In the genomic region with DNA sequence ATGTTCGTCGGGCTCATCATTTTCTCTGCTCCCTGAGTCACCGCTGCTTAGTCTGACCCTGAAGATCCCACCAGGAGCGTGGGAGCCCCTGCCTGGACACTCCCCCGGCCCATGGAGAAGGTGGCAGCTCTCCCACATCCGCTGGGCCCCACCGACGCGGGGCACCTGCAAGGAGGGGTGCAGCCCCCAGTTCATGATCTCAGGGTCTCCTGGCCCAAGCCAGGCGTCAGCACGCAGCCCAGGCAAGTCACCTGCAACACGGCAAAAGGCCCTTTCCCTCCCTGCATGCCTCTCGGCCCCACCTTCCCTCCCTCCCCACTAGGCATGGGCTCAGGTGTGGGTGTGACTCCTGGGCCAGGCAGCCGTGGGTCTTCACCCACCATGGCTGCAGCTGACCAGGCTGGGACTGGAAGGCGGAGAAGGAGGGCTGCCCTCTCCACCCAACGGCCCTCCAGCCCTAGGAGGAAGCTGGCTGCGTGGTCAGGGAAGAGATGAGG, we compare ENCODE assay signal across 10 cellular contexts.
"Had no signal": no experiment of that assay in that cellular context is flagged by ENCODE, and none has a peak within 500 bp of the region (broad histone marks: within the 10 kb centered on the region; RNA-seq: fewer than 3 reads in every experiment).

No MANE protein-coding gene starts in this region.

- H3K79me2 ChIP-seq: parathyroid adenoma had no signal

- H3K9me3 ChIP-seq: esophagus squamous epithelium, thoracic aorta had no signal

- H3K9ac ChIP-seq: parathyroid adenoma had no signal

- H2AFZ ChIP-seq: parathyroid adenoma had no signal

- H3K27ac ChIP-seq: dorsolateral prefrontal cortex, esophagus squamous epithelium, parathyroid adenoma, thoracic aorta had no signal

- DNase-seq: esophagus squamous epithelium, foreskin fibroblast had no signal

- H3K9me3 Mint-ChIP-seq: activated naive CD8-positive, alpha-beta T cell treated with anti-CD3 and anti-CD28 coated beads for 36 hours; memory B cell; T-helper 1 cell treated with Interleukin-12 subunit alpha and Interleukin-12 subunit beta and Interleukin-4 antibody, amounts not matched to agents 30 μg/mL and 1 μg/mL, for 36 hours had no signal

- H3K4me1 ChIP-seq: parathyroid adenoma had no signal

- H3K36me3 Mint-ChIP-seq: activated naive CD8-positive, alpha-beta T cell treated with anti-CD3 and anti-CD28 coated beads for 36 hours; memory B cell had no signal

- H3K36me3 ChIP-seq: esophagus squamous epithelium, thoracic aorta had no signal

- H3K4me3 Mint-ChIP-seq: activated naive CD8-positive, alpha-beta T cell treated with anti-CD3 and anti-CD28 coated beads for 36 hours; memory B cell; T-helper 1 cell treated with Interleukin-12 subunit alpha and Interleukin-12 subunit beta and Interleukin-4 antibody, amounts not matched to agents 30 μg/mL and 1 μg/mL, for 36 hours had no signal

- H3K27ac Mint-ChIP-seq: activated naive CD8-positive, alpha-beta T cell treated with anti-CD3 and anti-CD28 coated beads for 36 hours; memory B cell; T-helper 1 cell treated with Interleukin-12 subunit alpha and Interleukin-12 subunit beta and Interleukin-4 antibody, amounts not matched to agents 30 μg/mL and 1 μg/mL, for 36 hours had no signal

- FAIRE-seq: endometrium, TTC549 had no signal
